In the genomic region with DNA sequence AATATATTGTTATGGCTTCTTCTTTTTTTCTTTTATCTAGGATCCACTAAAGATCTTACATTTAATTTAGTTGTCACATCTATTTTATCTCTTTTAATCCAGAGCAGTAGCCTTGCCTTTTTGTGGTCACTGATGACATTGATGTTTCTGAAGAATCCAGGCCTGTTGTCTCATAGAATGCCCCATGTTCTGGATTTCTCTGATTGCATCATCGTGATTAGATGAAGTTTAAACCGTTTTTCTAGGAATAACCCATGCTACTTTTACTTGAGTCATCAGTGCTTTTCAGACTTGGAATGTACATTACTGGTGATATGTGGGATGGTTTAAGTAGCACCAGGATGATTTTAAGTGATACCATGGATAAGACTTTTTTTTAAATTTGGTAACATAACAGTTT, we compare ENCODE assay signal across 21 cellular contexts.
"Had no signal": no experiment of that assay in that cellular context is flagged by ENCODE, and none has a peak within 500 bp of the region (broad histone marks: within the 10 kb centered on the region; RNA-seq: fewer than 3 reads in every experiment).

No MANE protein-coding gene starts in this region.

- H3K4me3 ChIP-seq: heart left ventricle, lung, pancreas, spleen, suprapubic skin, thyroid gland had no signal

- DNase-seq: effector memory CD8-positive, alpha-beta T cell; erythroblast; foreskin keratinocyte; heart left ventricle; hippocampal formation; left colon; left ventricle myocardium superior; mesendoderm; naive B cell; occipital lobe; pancreas; right cardiac atrium; spleen; stimulated activated CD4-positive, alpha-beta T cell treated with anti-CD3 and anti-CD28 coated beads, Interleukin-15, amount 100 ng/mL, for 24 hours; stimulated activated CD4-positive, alpha-beta T cell treated with anti-CD3 and anti-CD28 coated beads, Interleukin-1b, Interleukin-23, amount 100 ng/mL, for 48 hours; stimulated activated CD4-positive, alpha-beta T cell treated with anti-CD3 and anti-CD28 coated beads, Interleukin-4, amount 100 ng/mL, for 24 hours; stimulated activated naive B cell treated with anti-CD40 and anti-IgM and Interleukin-4, amounts not matched to agents 10 μg/mL and 1 μg/mL and 100 μg/mL, for 72 hours; thyroid gland had no signal

- H3K36me3 ChIP-seq: heart left ventricle, pancreas, spleen, suprapubic skin, thyroid gland had no signal

- FAIRE-seq: urothelium cell line had no signal

- H3K27me3 ChIP-seq: foreskin keratinocyte, heart left ventricle, spleen, suprapubic skin, thyroid gland had no signal

- H3K27ac ChIP-seq: foreskin keratinocyte, heart left ventricle, pancreas, spleen, suprapubic skin, thyroid gland had no signal

- ATAC-seq: effector memory CD8-positive, alpha-beta T cell; foreskin keratinocyte; heart left ventricle; left colon; left ventricle myocardium superior; pancreas; right cardiac atrium; stimulated activated naive B cell treated with anti-CD40 and anti-IgM and Interleukin-4, amounts not matched to agents 10 μg/mL and 1 μg/mL and 100 μg/mL, for 72 hours had no signal

- H3K4me1 ChIP-seq: foreskin keratinocyte, heart left ventricle, pancreas, spleen, suprapubic skin, thyroid gland had no signal

- H3K9me3 ChIP-seq: heart left ventricle, pancreas, spleen, suprapubic skin, thyroid gland had no signal
